19 cellular contexts compared by ENCODE assay signal in the genomic region with DNA sequence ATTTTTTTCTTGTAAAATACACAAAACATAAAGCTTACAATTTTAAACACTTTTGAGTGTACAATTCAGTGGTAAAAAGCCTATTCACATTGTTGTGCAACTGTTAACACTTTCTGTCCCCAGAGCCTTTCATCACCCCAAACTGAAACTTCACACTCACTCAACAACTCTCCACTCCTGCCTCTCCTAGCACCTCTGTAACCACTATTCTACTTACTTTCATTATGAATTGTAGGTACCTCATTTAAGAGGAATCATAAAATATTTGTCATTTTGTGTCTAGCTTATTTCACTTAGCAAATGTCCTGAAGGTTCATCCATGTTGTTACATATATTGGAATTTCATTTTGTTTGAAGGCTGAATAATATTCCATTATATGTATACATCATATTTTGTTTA. TPM values are rescaled to one million over a fixed set of nuclear protein-coding genes. Genes with fewer than 3 reads are reported as not detected.
DNase-seq lines count a peak whose midpoint lies in the region; ATAC-seq, FAIRE-seq and TF ChIP-seq lines count a peak whose summit lies in the region.
"Had no signal": no experiment of that assay in that cellular context is flagged by ENCODE, and none has a peak within 500 bp of the region (broad histone marks: within the 10 kb centered on the region; RNA-seq: fewer than 3 reads in every experiment).

No MANE protein-coding gene starts in this region.

- peak; percentile 62 for ATAC-seq in activated CD8-positive, alpha-beta T cell treated with anti-CD3 and anti-CD28 coated beads for 36 hours
- ATAC-seq in activated CD8-positive, alpha-beta T cell treated with anti-CD3 and anti-CD28 coated beads, Interleukin-2, amount 10 ng/mL, durations not matched to agents 7 days and 5 days, result no peak
- peak; percentile 86 to 90 for ATAC-seq in natural killer cell treated with Interleukin-12 subunit alpha and Interleukin-12 subunit beta and Interleukin-15 and Interleukin-18, amount 100 ng/mL, for 72 hours
- ATAC-seq: A549; CD8-positive, alpha-beta T cell had no signal

- peak; percentile 92 for FAIRE-seq in H54 (lab: Jason Lieb, UNC)
- FAIRE-seq: A549, GM12892 had no signal

- no peak for TF ChIP-seq POLR2A in H54 (IDR thresholded peaks at IDR 0.05; ENCODE audit: low read depth, low read length)

- CTCF ChIA-PET in activated CD8-positive, alpha-beta T cell treated with anti-CD3 and anti-CD28 coated beads for 36 hours (lab: Charles Lee), result no interaction called here
- CTCF ChIA-PET in activated CD8-positive, alpha-beta T cell treated with anti-CD3 and anti-CD28 coated beads, Interleukin-2, amount 10 ng/mL, durations not matched to agents 7 days and 5 days (lab: Charles Lee), result no interaction called here

- peaks cover 23% of the 10 kb centered on the region for H3K4me1 Mint-ChIP-seq in activated CD8-positive, alpha-beta T cell treated with anti-CD3 and anti-CD28 coated beads for 36 hours (ENCODE audit: low read depth)
- H3K4me1 Mint-ChIP-seq in activated CD8-positive, alpha-beta T cell treated with anti-CD3 and anti-CD28 coated beads, Interleukin-2, amount 10 ng/mL, durations not matched to agents 7 days and 5 days (ENCODE audit: low read depth), result peaks cover 18% of the 10 kb centered on the region
- peaks cover 19 to 23% of the 10 kb centered on the region in 2 donors for H3K4me1 Mint-ChIP-seq in natural killer cell treated with Interleukin-12 subunit alpha and Interleukin-12 subunit beta and Interleukin-15 and Interleukin-18, amount 100 ng/mL, for 72 hours (ENCODE audit: low read depth in 2 of 2)

- peaks cover 35% of the 10 kb centered on the region for H3K9me3 Mint-ChIP-seq in activated CD8-positive, alpha-beta T cell treated with anti-CD3 and anti-CD28 coated beads for 36 hours
- H3K9me3 Mint-ChIP-seq in activated CD8-positive, alpha-beta T cell treated with anti-CD3 and anti-CD28 coated beads, Interleukin-2, amount 10 ng/mL, durations not matched to agents 7 days and 5 days (ENCODE audit: insufficient read depth), result peaks cover 7% of the 10 kb centered on the region
- H3K9me3 Mint-ChIP-seq in natural killer cell treated with Interleukin-12 subunit alpha and Interleukin-12 subunit beta and Interleukin-15 and Interleukin-18, amount 100 ng/mL, for 72 hours, result no peaks in the 10 kb centered on the region

- in situ Hi-C loops in GM13976 (cut with MboI; ENCODE audit: low sequenced_read_pairs, unreplicated experiment), result no loop called here

- no peak overlapping the region for H3K27ac Mint-ChIP-seq in activated CD8-positive, alpha-beta T cell treated with anti-CD3 and anti-CD28 coated beads for 36 hours
- H3K27ac Mint-ChIP-seq in activated CD8-positive, alpha-beta T cell treated with anti-CD3 and anti-CD28 coated beads, Interleukin-2, amount 10 ng/mL, durations not matched to agents 7 days and 5 days, result no peak overlapping the region
- peak overlapping the region; percentile 32 to 67 for H3K27ac Mint-ChIP-seq in natural killer cell treated with Interleukin-12 subunit alpha and Interleukin-12 subunit beta and Interleukin-15 and Interleukin-18, amount 100 ng/mL, for 72 hours
- H3K27ac Mint-ChIP-seq: CD8-positive, alpha-beta T cell had no signal

- no peaks in the 10 kb centered on the region for H3K27me3 Mint-ChIP-seq in activated CD8-positive, alpha-beta T cell treated with anti-CD3 and anti-CD28 coated beads for 36 hours
- H3K27me3 Mint-ChIP-seq in activated CD8-positive, alpha-beta T cell treated with anti-CD3 and anti-CD28 coated beads, Interleukin-2, amount 10 ng/mL, durations not matched to agents 7 days and 5 days (ENCODE audit: low read depth), result no peaks in the 10 kb centered on the region
- no peaks in the 10 kb centered on the region for H3K27me3 Mint-ChIP-seq in natural killer cell treated with Interleukin-12 subunit alpha and Interleukin-12 subunit beta and Interleukin-15 and Interleukin-18, amount 100 ng/mL, for 72 hours

- no peak for TF ChIP-seq CTCF in activated CD8-positive, alpha-beta T cell treated with anti-CD3 and anti-CD28 coated beads for 36 hours (IDR thresholded peaks at IDR 0.05)
- TF ChIP-seq CTCF in GM13976 (IDR thresholded peaks at IDR 0.05; ENCODE audit: borderline replicate concordance, control extremely low read depth, extremely low read depth, insufficient read depth, missing control alignments), result no peak

- H3K36me3 Mint-ChIP-seq in activated CD8-positive, alpha-beta T cell treated with anti-CD3 and anti-CD28 coated beads for 36 hours (ENCODE audit: low read depth), result peaks cover 21% of the 10 kb centered on the region
- peaks cover 14% of the 10 kb centered on the region for H3K36me3 Mint-ChIP-seq in activated CD8-positive, alpha-beta T cell treated with anti-CD3 and anti-CD28 coated beads, Interleukin-2, amount 10 ng/mL, durations not matched to agents 7 days and 5 days (ENCODE audit: low read depth)
- H3K36me3 Mint-ChIP-seq in natural killer cell treated with Interleukin-12 subunit alpha and Interleukin-12 subunit beta and Interleukin-15 and Interleukin-18, amount 100 ng/mL, for 72 hours, result peaks cover 29% of the 10 kb centered on the region

- no peak overlapping the region for H3K4me3 Mint-ChIP-seq in activated CD8-positive, alpha-beta T cell treated with anti-CD3 and anti-CD28 coated beads for 36 hours
- no peak overlapping the region for H3K4me3 Mint-ChIP-seq in activated CD8-positive, alpha-beta T cell treated with anti-CD3 and anti-CD28 coated beads, Interleukin-2, amount 10 ng/mL, durations not matched to agents 7 days and 5 days
- peak overlapping the region; percentile 8 for H3K4me3 Mint-ChIP-seq in natural killer cell treated with Interleukin-12 subunit alpha and Interleukin-12 subunit beta and Interleukin-15 and Interleukin-18, amount 100 ng/mL, for 72 hours
- H3K4me3 Mint-ChIP-seq: CD8-positive, alpha-beta T cell had no signal

- peak; percentile 34 for DNase-seq in activated CD8-positive, alpha-beta T cell treated with anti-CD3 and anti-CD28 coated beads for 36 hours
- no peak for DNase-seq in activated CD8-positive, alpha-beta T cell treated with anti-CD3 and anti-CD28 coated beads, Interleukin-2, amount 10 ng/mL, durations not matched to agents 7 days and 5 days
- DNase-seq in GM13976 (ENCODE audit: low spot score), result peak; percentile 28
- no peak for DNase-seq in H54 (ENCODE audit: insufficient read length, low spot score)
- DNase-seq in natural killer cell treated with Interleukin-12 subunit alpha and Interleukin-12 subunit beta and Interleukin-15 and Interleukin-18, amount 100 ng/mL, for 72 hours (ENCODE audit: low spot score), result peak; percentile 69
- DNase-seq in SK-N-DZ (ENCODE audit: low spot score), result no peak
- no peak for DNase-seq in NCI-H510A treated with DMSO at 0.1 percent for 48 hours (lab: John Stamatoyannopoulos, UW)
- DNase-seq: Calu3; CD8-positive, alpha-beta T cell; EL; HCEC 1CT; NCI-H1417 treated with DMSO at 0.1 percent for 48 hours; NCI-H187 treated with DMSO at 0.1 percent for 48 hours; NCI-H226; NCI-H524 treated with DMSO at 0.1 percent for 48 hours; PC-9; SIG-M5 had no signal

- intact Hi-C loops in activated CD8-positive, alpha-beta T cell treated with anti-CD3 and anti-CD28 coated beads for 36 hours (cut with micrococcal nuclease), result no loop called here

- POLR2A ChIA-PET in activated CD8-positive, alpha-beta T cell treated with anti-CD3 and anti-CD28 coated beads for 36 hours (lab: Charles Lee), result interaction anchor here (1.0 to 1.5 kb wide), 2 partner anchors 14 to 25 kb away, joined by 3 read pairs; no protein-coding TSS in a partner anchor
- POLR2A ChIA-PET in activated CD8-positive, alpha-beta T cell treated with anti-CD3 and anti-CD28 coated beads, Interleukin-2, amount 10 ng/mL, durations not matched to agents 7 days and 5 days (lab: Charles Lee), result no interaction called here

RNA-seq across cellular contexts. Expression of a gene that starts 4.4 kb away (rescaled TPM):
- 1 to 10 TPM; 8.7 to 9.7 TPM for total RNA-seq in activated CD8-positive, alpha-beta T cell treated with anti-CD3 and anti-CD28 coated beads for 36 hours
- 10 to 100 TPM; 11.3 TPM for total RNA-seq in activated CD8-positive, alpha-beta T cell treated with anti-CD3 and anti-CD28 coated beads, Interleukin-2, amount 10 ng/mL, durations not matched to agents 7 days and 5 days
- total RNA-seq in natural killer cell treated with Interleukin-12 subunit alpha and Interleukin-12 subunit beta and Interleukin-15 and Interleukin-18, amount 100 ng/mL, for 72 hours, result 10 to 100 TPM; 10.3 to 11.6 TPM
- 11.8 and 12.3 TPM in 2 replicates for polyA plus RNA-seq in SK-N-DZ (2014; cell fraction: cytosol; rRNA removed)
- polyA plus RNA-seq in SK-N-DZ (2014; cell fraction: nucleus; rRNA removed), result 12.6 and 16.3 TPM in 2 replicates

Comparison
In these comparisons a context has a peak if more than half of its experiments do, and no peak if none do; other contexts are left out.
1. DNase-seq: peak in activated CD8-positive, alpha-beta T cell treated with anti-CD3 and anti-CD28 coated beads for 36 hours (single experiment), GM13976 (single experiment) and natural killer cell treated with Interleukin-12 subunit alpha and Interleukin-12 subunit beta and Interleukin-15 and Interleukin-18, amount 100 ng/mL, for 72 hours (single experiment); none in activated CD8-positive, alpha-beta T cell treated with anti-CD3 and anti-CD28 coated beads, Interleukin-2, amount 10 ng/mL, durations not matched to agents 7 days and 5 days (single experiment), H54 (single experiment), SK-N-DZ (single experiment) and NCI-H510A treated with DMSO at 0.1 percent for 48 hours (single experiment).
2. H3K27ac Mint-ChIP-seq: peak in natural killer cell treated with Interleukin-12 subunit alpha and Interleukin-12 subunit beta and Interleukin-15 and Interleukin-18, amount 100 ng/mL, for 72 hours (2 of 2); none in activated CD8-positive, alpha-beta T cell treated with anti-CD3 and anti-CD28 coated beads for 36 hours (single experiment) and activated CD8-positive, alpha-beta T cell treated with anti-CD3 and anti-CD28 coated beads, Interleukin-2, amount 10 ng/mL, durations not matched to agents 7 days and 5 days (single experiment).